In the genomic region with DNA sequence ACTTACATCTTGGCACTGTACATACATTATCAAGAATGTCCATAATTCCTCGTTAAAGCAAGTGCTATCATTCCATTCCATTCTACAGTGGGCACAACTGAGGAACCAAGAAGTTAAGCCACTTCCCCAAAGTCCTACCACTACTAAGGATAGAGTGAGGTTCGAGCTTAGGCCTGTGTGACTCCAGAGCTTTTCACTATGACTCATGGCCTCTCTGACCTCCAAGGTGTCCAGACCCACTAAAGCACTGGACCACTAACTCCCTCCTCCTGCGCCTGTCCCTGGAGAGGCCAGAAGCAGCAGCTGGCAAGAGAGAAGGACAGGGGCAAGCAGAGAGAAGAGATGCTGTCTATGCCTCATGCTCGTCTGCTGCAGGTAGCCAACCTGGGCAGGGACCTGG, we compare ENCODE assay signal across 15 cellular contexts.
"Had no signal": no experiment of that assay in that cellular context is flagged by ENCODE, and none has a peak within 500 bp of the region (broad histone marks: within the 10 kb centered on the region; RNA-seq: fewer than 3 reads in every experiment).

No MANE protein-coding gene starts in this region.

- H3K4me1 ChIP-seq: left ventricle myocardium inferior, pancreas had no signal

- ATAC-seq: activated CD4-positive, CD25-positive, alpha-beta regulatory T cell treated with anti-CD3 and anti-CD28 coated beads, Interleukin-2, amount 50 U/mL, for 24 hours; esophagus mucosa; gastrocnemius medialis; heart left ventricle; pancreas; sciatic nerve; stimulated activated effector memory CD8-positive, alpha-beta T cell treated with anti-CD3 and anti-CD28 coated beads, Interleukin-12 subunit alpha, Interleukin-12 subunit beta, amount 100 ng/mL, for 72 hours had no signal

- H3K36me3 ChIP-seq: gastrocnemius medialis, heart left ventricle, left ventricle myocardium inferior, pancreas, thoracic aorta had no signal

- H3K27me3 ChIP-seq: gastrocnemius medialis, heart left ventricle, pancreas had no signal

- H3K9me3 ChIP-seq: gastrocnemius medialis, heart left ventricle, left ventricle myocardium inferior, pancreas, thoracic aorta had no signal

- H3K27ac ChIP-seq: gastrocnemius medialis, heart left ventricle, left ventricle myocardium inferior, pancreas, thoracic aorta had no signal

- H3K4me3 ChIP-seq: gastrocnemius medialis, heart left ventricle, left ventricle myocardium inferior, pancreas, thoracic aorta had no signal

- DNase-seq: activated CD4-positive, alpha-beta T cell treated with anti-CD3 and anti-CD28 coated beads, Interleukin-2, amount 10 ng/mL, durations not matched to agents 7 days and 5 days; amniotic stem cell; effector CD8-positive, alpha-beta T cell; gastrocnemius medialis; kidney glomerular epithelial cell; left ventricle myocardium inferior; mammary epithelial cell; pancreas; stimulated activated CD4-positive, alpha-beta T cell treated with anti-CD3 and anti-CD28 coated beads, Interleukin-4, amount 100 ng/mL, for 24 hours had no signal
